22 cellular contexts compared by ENCODE assay signal in genomic region chr10:132912225-132912684, GRCh38. TPM values are rescaled to one million over a fixed set of nuclear protein-coding genes. Genes with fewer than 3 reads are reported as not detected.
"Had no signal": no experiment of that assay in that cellular context is flagged by ENCODE, and none has a peak within 500 bp of the region (broad histone marks: within the 10 kb centered on the region; RNA-seq: fewer than 3 reads in every experiment).

No MANE protein-coding gene starts in this region.

- H3K27ac ChIP-seq: gastrocnemius medialis, heart right ventricle, pancreas, right lobe of liver, suprapubic skin, transverse colon had no signal

- H3K4me3 Mint-ChIP-seq: neural crest cell; stimulated activated effector memory CD8-positive, alpha-beta T cell treated with anti-CD3 and anti-CD28 coated beads, Interleukin-12 subunit alpha, Interleukin-12 subunit beta, amount 100 ng/mL, for 72 hours had no signal

- H3K9me3 Mint-ChIP-seq: naive thymus-derived CD4-positive, alpha-beta T cell; neural crest cell; stimulated activated effector memory CD8-positive, alpha-beta T cell treated with anti-CD3 and anti-CD28 coated beads, Interleukin-12 subunit alpha, Interleukin-12 subunit beta, amount 100 ng/mL, for 72 hours had no signal

- H3K27me3 ChIP-seq: dorsolateral prefrontal cortex, pancreas, right lobe of liver had no signal

- H3K9me3 ChIP-seq: gastrocnemius medialis, heart right ventricle, pancreas, right lobe of liver, suprapubic skin, transverse colon had no signal

- H3K4me1 ChIP-seq: gastrocnemius medialis, heart right ventricle, pancreas, right lobe of liver, transverse colon had no signal

- H3K4me3 ChIP-seq: dorsolateral prefrontal cortex, gastrocnemius medialis, heart right ventricle, pancreas, right lobe of liver, suprapubic skin, transverse colon had no signal

- H3K27me3 Mint-ChIP-seq: naive thymus-derived CD4-positive, alpha-beta T cell; progenitor cell of endocrine pancreas had no signal

- H3K4me1 Mint-ChIP-seq: naive thymus-derived CD4-positive, alpha-beta T cell; neural crest cell; stimulated activated effector memory CD8-positive, alpha-beta T cell treated with anti-CD3 and anti-CD28 coated beads, Interleukin-12 subunit alpha, Interleukin-12 subunit beta, amount 100 ng/mL, for 72 hours had no signal

- H3K27ac Mint-ChIP-seq: naive thymus-derived CD4-positive, alpha-beta T cell; progenitor cell of endocrine pancreas; stimulated activated effector memory CD8-positive, alpha-beta T cell treated with anti-CD3 and anti-CD28 coated beads, Interleukin-12 subunit alpha, Interleukin-12 subunit beta, amount 100 ng/mL, for 72 hours had no signal

- DNase-seq: cortex of kidney; effector CD8-positive, alpha-beta T cell; gastrocnemius medialis; heart right ventricle; hypothalamus; kidney glomerular epithelial cell; naive thymus-derived CD4-positive, alpha-beta T cell; nucleus accumbens; stimulated activated CD4-positive, alpha-beta T cell treated with anti-CD3 and anti-CD28 coated beads, Interleukin-4, amount 100 ng/mL, for 1 hour; stimulated activated CD8-positive, alpha-beta memory T cell treated with anti-CD3 and anti-CD28 coated beads, Interleukin-4, amount 100 ng/mL, for 48 hours; stimulated activated naive CD8-positive, alpha-beta T cell treated with anti-CD3 and anti-CD28 coated beads, Interleukin-15, Interleukin-2, amounts not matched to agents 100 U/mL and 50 U/mL, for 24 hours had no signal

- H3K36me3 ChIP-seq: gastrocnemius medialis, heart right ventricle, pancreas, right lobe of liver, suprapubic skin, transverse colon had no signal

- H3K36me3 Mint-ChIP-seq: naive thymus-derived CD4-positive, alpha-beta T cell; stimulated activated effector memory CD8-positive, alpha-beta T cell treated with anti-CD3 and anti-CD28 coated beads, Interleukin-12 subunit alpha, Interleukin-12 subunit beta, amount 100 ng/mL, for 72 hours had no signal

- ATAC-seq: esophagus mucosa; gastrocnemius medialis; naive thymus-derived CD4-positive, alpha-beta T cell; right lobe of liver; stimulated activated effector memory CD8-positive, alpha-beta T cell treated with anti-CD3 and anti-CD28 coated beads, Interleukin-12 subunit alpha, Interleukin-12 subunit beta, amount 100 ng/mL, for 72 hours; stimulated activated naive CD8-positive, alpha-beta T cell treated with anti-CD3 and anti-CD28 coated beads, Interleukin-15, Interleukin-2, amounts not matched to agents 100 U/mL and 50 U/mL, for 24 hours had no signal

RNA-seq across cellular contexts. Expression of gene CFAP46, which starts 30.1 kb away (rescaled TPM):
- total RNA-seq: mesenteric fat pad, transverse colon had no signal
- polyA plus RNA-seq: naive thymus-derived CD4-positive, alpha-beta T cell; urinary bladder had no signal
